In genomic region chr10:124461642-124462347, GRCh38 we compare ENCODE assay signal across 7 cellular contexts. TPM values are rescaled to one million over a fixed set of nuclear protein-coding genes. Genes with fewer than 3 reads are reported as not detected.
A peak's percentile ranks its signal among the peaks of the same experiment; 100 is the strongest.
DNase-seq lines count a peak whose midpoint lies in the region; ATAC-seq and TF ChIP-seq lines count a peak whose summit lies in the region.

A gene with protein sequence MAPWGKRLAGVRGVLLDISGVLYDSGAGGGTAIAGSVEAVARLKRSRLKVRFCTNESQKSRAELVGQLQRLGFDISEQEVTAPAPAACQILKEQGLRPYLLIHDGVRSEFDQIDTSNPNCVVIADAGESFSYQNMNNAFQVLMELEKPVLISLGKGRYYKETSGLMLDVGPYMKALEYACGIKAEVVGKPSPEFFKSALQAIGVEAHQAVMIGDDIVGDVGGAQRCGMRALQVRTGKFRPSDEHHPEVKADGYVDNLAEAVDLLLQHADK (plus strand): TSS chr10:124461823. CDS start chr10:124461863, 40 bp downstream.

- intact Hi-C loops in sigmoid colon (cut with DNase I), result loop anchor here (5.0 kb wide), 2 partner anchors 44 to 61 kb away; partner anchors contain the start of gene OAT

- TF ChIP-seq POLR2A in GM15510 (IDR thresholded peaks at IDR 0.05; ENCODE audit: borderline replicate concordance, extremely low read depth, insufficient read length) (peak; percentile 51), sigmoid colon (IDR thresholded peaks at IDR 0.05) (no peak)

- peaks cover 7% of the 10 kb centered on the region; the same call in 1 of the 2 replicates for H3K4me1 ChIP-seq in iPS DF 6.9 (ENCODE audit: control insufficient read depth, insufficient read depth, low read length)
- H3K4me1 ChIP-seq in sigmoid colon, result peaks cover 0 to 17% (median 10%) of the 10 kb centered on the region in 4 donors

- ATAC-seq in HG02642 (IDR thresholded peaks at IDR 0.05; ENCODE audit: poor library complexity, unreplicated experiment), result peak; percentile 96

- WGBS in iPS DF 6.9 (ENCODE audit: insufficient coverage, insufficient read length), result no CpG with 5 or more reads among the region's 81 CpGs
- 0 to 1% methylated on average over 81 of the region's 81 CpGs for WGBS in sigmoid colon, 2 donors

- TF ChIP-seq CTCF in astrocyte of the spinal cord (IDR thresholded peaks at IDR 0.05; ENCODE audit: low read depth, low read length) (peak; percentile 22), sigmoid colon (IDR thresholded peaks at IDR 0.05) (peak in 2 of 4 experiments; percentile 9 to 58)

- no peaks in the 10 kb centered on the region for H3K27me3 ChIP-seq in iPS DF 6.9 (ENCODE audit: control insufficient read depth, insufficient read depth, low read length)
- no peaks in the 10 kb centered on the region for H3K27me3 ChIP-seq in sigmoid colon

- DNase-seq in NCI-H1105 (lab: John Stamatoyannopoulos, UW), result peak; percentile 27
- peak; percentile 76 for DNase-seq in T1000 (lab: John Stamatoyannopoulos, UW)
- DNase-seq in astrocyte of the spinal cord (ENCODE audit: low read depth, low spot score), result peak; percentile 75
- DNase-seq in iPS DF 6.9 (ENCODE audit: low read depth, low spot score), result no peak
- peak; percentile 89 for DNase-seq in sigmoid colon

- H3K36me3 ChIP-seq in iPS DF 6.9 (ENCODE audit: control insufficient read depth, insufficient read depth, low read length) (no peaks in the 10 kb centered on the region), sigmoid colon (no peaks in the 10 kb centered on the region)

- in situ Hi-C loops in astrocyte of the spinal cord (cut with HindIII; ENCODE audit: low sequenced_read_pairs), result no loop called here

- H3K4me3 ChIP-seq in astrocyte of the spinal cord (ENCODE audit: low read depth, low read length) (peak within 1 kb of the TSS; percentile 68), iPS DF 6.9 (ENCODE audit: low read length) (peak within 1 kb of the TSS; percentile 87; the same call in 1 of the 2 replicates), sigmoid colon (peak within 1 kb of the TSS; percentile 49 to 82 (median 76))

- TF ChIP-seq EP300 in sigmoid colon (IDR thresholded peaks at IDR 0.05), result no peak

- H3K27ac ChIP-seq in iPS DF 6.9 (ENCODE audit: low read length) (no peak within 1 kb of the TSS), sigmoid colon (peak within 1 kb of the TSS; percentile 88 to 94 (median 88))

- H3K9me3 ChIP-seq in iPS DF 6.9 (ENCODE audit: control insufficient read depth, insufficient read depth, low read length) (no peaks in the 10 kb centered on the region), sigmoid colon (no peaks in the 10 kb centered on the region)

RNA-seq across cellular contexts. Expression of the gene that starts here (rescaled TPM):
- 10 to 100 TPM; 17.5 to 35.7 (median 24.9) TPM for total RNA-seq in sigmoid colon
- 10 to 100 TPM; 17.1 to 22.8 (median 20.6) TPM for polyA plus RNA-seq in sigmoid colon
